8 cellular contexts compared by ENCODE assay signal in genomic region chr18:9612215-9612830, GRCh38. TPM values are rescaled to one million over a fixed set of nuclear protein-coding genes. Genes with fewer than 3 reads are reported as not detected.
A peak's percentile ranks its signal among the peaks of the same experiment; 100 is the strongest.
DNase-seq lines count a peak whose midpoint lies in the region; ATAC-seq and TF ChIP-seq lines count a peak whose summit lies in the region.

No MANE protein-coding gene starts in this region.

- H3K4me1 Mint-ChIP-seq in activated naive CD4-positive, alpha-beta T cell treated with anti-CD3 and anti-CD28 coated beads for 36 hours (ENCODE audit: low read depth): peaks cover 48% of the 10 kb centered on the region
- H3K4me1 Mint-ChIP-seq in progenitor cell of endocrine pancreas (ENCODE audit: low read depth): peaks cover 46% of the 10 kb centered on the region

- H3K36me3 Mint-ChIP-seq in activated naive CD4-positive, alpha-beta T cell treated with anti-CD3 and anti-CD28 coated beads for 36 hours (ENCODE audit: low read depth): peaks cover 8% of the 10 kb centered on the region
- peaks cover 9% of the 10 kb centered on the region for H3K36me3 Mint-ChIP-seq in progenitor cell of endocrine pancreas (ENCODE audit: insufficient read depth)

- no peak overlapping the region for H2AFZ ChIP-seq in OCI-LY1 (ENCODE audit: low read length)

- H3F3A ChIP-seq in OCI-LY1 (ENCODE audit: insufficient read depth, low read length): peaks cover 10% of the 10 kb centered on the region; the same call in 1 of the 2 replicates

- H3K9ac ChIP-seq in OCI-LY1 (ENCODE audit: low read length): no peak overlapping the region; the same call in 1 of the 2 replicates

- intact Hi-C loops in activated naive CD4-positive, alpha-beta T cell treated with anti-CD3 and anti-CD28 coated beads for 36 hours (cut with micrococcal nuclease): loop anchor here (2.0 to 10.0 kb wide), 9 partner anchors 16 to 1000 kb away; partner anchors contain the start of genes ANKRD12, NAPG, NDUFV2 and RAB31

- H3K4me3 ChIP-seq in AG10803 (ENCODE audit: low read length): peak overlapping the region; percentile 82
- H3K4me3 ChIP-seq in OCI-LY1 (ENCODE audit: low read depth, low read length, poor library complexity, severe bottlenecking): peak overlapping the region; percentile 68

- H3K36me3 ChIP-seq in OCI-LY1 (ENCODE audit: insufficient read depth, low read length): peaks cover 8% of the 10 kb centered on the region

- no peaks in the 10 kb centered on the region for H3K9me3 Mint-ChIP-seq in activated naive CD4-positive, alpha-beta T cell treated with anti-CD3 and anti-CD28 coated beads for 36 hours
- H3K9me3 Mint-ChIP-seq in progenitor cell of endocrine pancreas (ENCODE audit: low read depth): no peaks in the 10 kb centered on the region

- H3K79me2 ChIP-seq in OCI-LY1 (ENCODE audit: insufficient read depth, low read length): peaks cover 24% of the 10 kb centered on the region

- peaks cover 20% of the 10 kb centered on the region for H3K4me1 ChIP-seq in OCI-LY1 (ENCODE audit: insufficient read depth, low read length, severe bottlenecking)

- peak overlapping the region; percentile 24 for H3K27ac Mint-ChIP-seq in activated naive CD4-positive, alpha-beta T cell treated with anti-CD3 and anti-CD28 coated beads for 36 hours
- H3K27ac Mint-ChIP-seq in progenitor cell of endocrine pancreas: peak overlapping the region; percentile 95

- H3K9me2 ChIP-seq in OCI-LY1 (ENCODE audit: low read depth, low read length): no peaks in the 10 kb centered on the region

- H4K20me1 ChIP-seq in OCI-LY1 (ENCODE audit: insufficient read depth, low read length): no peaks in the 10 kb centered on the region

- TF ChIP-seq CTCF in AG10803 (conservative IDR thresholded peaks at IDR 0.05; ENCODE audit: low read length) (peak; percentile 81), OCI-LY1 (IDR thresholded peaks at IDR 0.05; ENCODE audit: low read length) (peak; percentile 86), progenitor cell of endocrine pancreas (IDR thresholded peaks at IDR 0.05; ENCODE audit: unreplicated experiment) (peak; percentile 68)

- peak overlapping the region; percentile 73 for H3K4me2 ChIP-seq in OCI-LY1 (ENCODE audit: low read length)

- H3K27ac ChIP-seq in OCI-LY1 (ENCODE audit: low read depth, low read length, poor library complexity, severe bottlenecking): peak overlapping the region; percentile 2

- no peaks in the 10 kb centered on the region for H3K27me3 ChIP-seq in OCI-LY1 (ENCODE audit: insufficient read depth, low read length)

- no peaks in the 10 kb centered on the region for H3K27me3 Mint-ChIP-seq in activated naive CD4-positive, alpha-beta T cell treated with anti-CD3 and anti-CD28 coated beads for 36 hours (ENCODE audit: low read depth)
- no peaks in the 10 kb centered on the region for H3K27me3 Mint-ChIP-seq in progenitor cell of endocrine pancreas

- ATAC-seq in GM18517 (IDR thresholded peaks at IDR 0.05; ENCODE audit: unreplicated experiment): peak; percentile 66
- ATAC-seq in GM21526 (IDR thresholded peaks at IDR 0.05; ENCODE audit: low FRiP score, unreplicated experiment): no peak

- peak overlapping the region; percentile 47 for H3K4me3 Mint-ChIP-seq in activated naive CD4-positive, alpha-beta T cell treated with anti-CD3 and anti-CD28 coated beads for 36 hours
- H3K4me3 Mint-ChIP-seq in progenitor cell of endocrine pancreas (ENCODE audit: low read depth): peak overlapping the region; percentile 92

- peak; percentile 61 for DNase-seq in AG10803 (ENCODE audit: low read depth)
- peak; percentile 65 for DNase-seq in HuH-7 (ENCODE audit: low spot score)
- DNase-seq in activated naive CD4-positive, alpha-beta T cell treated with anti-CD3 and anti-CD28 coated beads for 36 hours: peak; percentile 46
- peak; percentile 65 for DNase-seq in glomerular visceral epithelial cell (ENCODE audit: extremely low spot score)
- no peak for DNase-seq in progenitor cell of endocrine pancreas (ENCODE audit: low spot score, unreplicated experiment)

- CTCF ChIA-PET in activated naive CD4-positive, alpha-beta T cell treated with anti-CD3 and anti-CD28 coated beads for 36 hours (lab: Charles Lee): interaction anchor here (0.5 to 1.6 kb wide), 11 partner anchors 10 to 415 kb away, joined by 3 to 7 read pairs (median 4); partner anchors contain the start of gene RAB31

- H3K9me3 ChIP-seq in OCI-LY1 (ENCODE audit: low read length): no peaks in the 10 kb centered on the region

RNA-seq across cellular contexts. Expression of gene PPP4R1, which starts 2.0 kb away (rescaled TPM):
- total RNA-seq in activated naive CD4-positive, alpha-beta T cell treated with anti-CD3 and anti-CD28 coated beads for 36 hours: 10 to 100 TPM; 23.0 to 23.6 TPM
- total RNA-seq in progenitor cell of endocrine pancreas: 169 and 180 TPM in 2 replicates
